8 cellular contexts compared by ENCODE assay signal in the genomic region with DNA sequence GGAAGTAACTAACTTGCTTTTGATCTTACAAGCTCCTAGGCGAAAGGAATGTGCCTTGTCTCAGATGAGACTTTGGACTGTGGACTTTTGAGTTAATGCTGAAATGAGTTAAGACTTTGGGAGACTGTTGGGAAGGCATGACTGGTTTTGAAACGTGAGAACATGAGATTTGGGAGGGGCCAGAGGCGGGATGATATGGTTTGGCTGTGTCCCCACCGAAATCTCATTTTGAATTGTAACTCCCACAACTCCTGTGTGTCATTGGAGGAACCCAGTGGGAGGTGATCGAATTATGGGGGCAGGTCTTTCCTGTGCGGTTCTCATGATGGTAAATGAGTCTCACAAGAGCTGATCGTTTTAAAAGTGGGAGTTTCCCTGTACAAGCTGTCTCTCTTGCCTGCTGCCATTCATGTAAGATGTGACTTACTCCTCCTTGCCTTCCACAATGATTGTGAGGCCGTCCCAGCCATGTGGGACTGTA. TPM values are rescaled to one million over a fixed set of nuclear protein-coding genes. Genes with fewer than 3 reads are reported as not detected.
DNase-seq lines count a peak whose midpoint lies in the region; ATAC-seq and TF ChIP-seq lines count a peak whose summit lies in the region.
"Not testable (repeated sequence)": the region's sequence is repeated elsewhere in the genome, so short reads cannot be mapped to it uniquely, and the experiment has no call there.

No MANE protein-coding gene starts in this region.

- not testable (repeated sequence) for H3K27me3 ChIP-seq in RWPE2 (ENCODE audit: insufficient read depth, poor library complexity, severe bottlenecking)

- H3K9me3 ChIP-seq in RWPE2 (ENCODE audit: severe bottlenecking), result not testable (repeated sequence)

- intact Hi-C loops in activated CD8-positive, alpha-beta T cell treated with anti-CD3 and anti-CD28 coated beads for 36 hours (cut with micrococcal nuclease), result not testable (repeated sequence)

- H3K27ac ChIP-seq in RWPE2 (ENCODE audit: poor library complexity, severe bottlenecking), result peak overlapping the region; percentile 90

- not testable (repeated sequence) for H3K9me3 Mint-ChIP-seq in activated CD8-positive, alpha-beta T cell treated with anti-CD3 and anti-CD28 coated beads for 36 hours; activated naive CD4-positive, alpha-beta T cell treated with anti-CD3 and anti-CD28 coated beads, Interleukin-2, amount 50 U/mL, for 72 hours

- peaks cover 17% of the 10 kb centered on the region for H3K27me3 Mint-ChIP-seq in activated CD8-positive, alpha-beta T cell treated with anti-CD3 and anti-CD28 coated beads for 36 hours

- peaks cover 23% of the 10 kb centered on the region for H3K4me1 Mint-ChIP-seq in activated CD8-positive, alpha-beta T cell treated with anti-CD3 and anti-CD28 coated beads for 36 hours (ENCODE audit: low read depth)

- H3K4me1 ChIP-seq in RWPE2 (ENCODE audit: insufficient read depth, poor library complexity, severe bottlenecking), result peaks cover 30% of the 10 kb centered on the region

- H3K36me3 ChIP-seq in RWPE2 (ENCODE audit: low read depth), result not testable (repeated sequence)

- H3K4me3 ChIP-seq in RWPE2 (ENCODE audit: severe bottlenecking), result not testable (repeated sequence)

- ATAC-seq in GM18511 (IDR thresholded peaks at IDR 0.05; ENCODE audit: unreplicated experiment) (peak; percentile 82), HG02870 (IDR thresholded peaks at IDR 0.05; ENCODE audit: unreplicated experiment) (peak; percentile 77)
- not testable (repeated sequence) for ATAC-seq in RWPE2 (ENCODE audit: low read depth)
- peak; percentile 97 for ATAC-seq in activated CD8-positive, alpha-beta T cell treated with anti-CD3 and anti-CD28 coated beads for 36 hours
- peak; percentile 96 to 98 for ATAC-seq in activated naive CD4-positive, alpha-beta T cell treated with anti-CD3 and anti-CD28 coated beads, Interleukin-2, amount 50 U/mL, for 72 hours

- not testable (repeated sequence) for H3K4me3 Mint-ChIP-seq in activated CD8-positive, alpha-beta T cell treated with anti-CD3 and anti-CD28 coated beads for 36 hours

- not testable (repeated sequence) for DNase-seq in RWPE2 (ENCODE audit: low spot score)
- DNase-seq in activated CD8-positive, alpha-beta T cell treated with anti-CD3 and anti-CD28 coated beads for 36 hours, result peak; percentile 81
- DNase-seq in activated naive CD4-positive, alpha-beta T cell treated with anti-CD3 and anti-CD28 coated beads, Interleukin-2, amount 50 U/mL, for 72 hours (ENCODE audit: low spot score in 2 of 2), result peak; percentile 52 to 86
- peak; percentile 86 for DNase-seq in kidney tubule cell (ENCODE audit: low spot score)
- DNase-seq in stimulated activated CD4-positive, alpha-beta T cell treated with anti-CD3 and anti-CD28 coated beads, Interleukin-15, amount 100 ng/mL, for 48 hours (ENCODE audit: low read depth in 2 of 2), result peak; percentile 71 to 79
- peak; percentile 55 to 85 for DNase-seq in stimulated activated CD8-positive, alpha-beta memory T cell treated with anti-CD3 and anti-CD28 coated beads, Interleukin-7, amount 100 ng/mL, for 48 hours (ENCODE audit: extremely low read depth in 1 of 2, low read depth in 1 of 2)

- not testable (repeated sequence) for TF ChIP-seq CTCF in RWPE2 (IDR thresholded peaks at IDR 0.05; ENCODE audit: poor library complexity, severe bottlenecking); activated CD8-positive, alpha-beta T cell treated with anti-CD3 and anti-CD28 coated beads for 36 hours (IDR thresholded peaks at IDR 0.05)

- not testable (repeated sequence) for H3K36me3 Mint-ChIP-seq in activated CD8-positive, alpha-beta T cell treated with anti-CD3 and anti-CD28 coated beads for 36 hours (ENCODE audit: low read depth)
- H3K36me3 Mint-ChIP-seq in activated naive CD4-positive, alpha-beta T cell treated with anti-CD3 and anti-CD28 coated beads, Interleukin-2, amount 50 U/mL, for 72 hours, result peaks cover 0 to 34% of the 10 kb centered on the region in 2 donors

- peak overlapping the region; percentile 14 for H3K27ac Mint-ChIP-seq in activated CD8-positive, alpha-beta T cell treated with anti-CD3 and anti-CD28 coated beads for 36 hours
- peak overlapping the region in 1 of 2 donors; percentile 21 for H3K27ac Mint-ChIP-seq in activated naive CD4-positive, alpha-beta T cell treated with anti-CD3 and anti-CD28 coated beads, Interleukin-2, amount 50 U/mL, for 72 hours

- CTCF ChIA-PET in activated CD8-positive, alpha-beta T cell treated with anti-CD3 and anti-CD28 coated beads for 36 hours (lab: Charles Lee), result interaction anchor here (0.6 to 1.1 kb wide), 2 partner anchors 18 to 74 kb away, joined by 3 read pairs; no protein-coding TSS in a partner anchor

- POLR2A ChIA-PET in activated CD8-positive, alpha-beta T cell treated with anti-CD3 and anti-CD28 coated beads for 36 hours (lab: Charles Lee), result interaction anchor here (1.2 kb wide), 1 partner anchor 36 kb away, joined by 3 read pairs; no protein-coding TSS in a partner anchor

RNA-seq across cellular contexts. Expression of a gene that starts 33.9 kb away (rescaled TPM):
- 100 to 1,000 TPM; 101 to 110 TPM for total RNA-seq in activated CD8-positive, alpha-beta T cell treated with anti-CD3 and anti-CD28 coated beads for 36 hours
- total RNA-seq in activated naive CD4-positive, alpha-beta T cell treated with anti-CD3 and anti-CD28 coated beads, Interleukin-2, amount 50 U/mL, for 72 hours, result 100 to 1,000 TPM; 106 to 141 TPM
